In the genomic region with DNA sequence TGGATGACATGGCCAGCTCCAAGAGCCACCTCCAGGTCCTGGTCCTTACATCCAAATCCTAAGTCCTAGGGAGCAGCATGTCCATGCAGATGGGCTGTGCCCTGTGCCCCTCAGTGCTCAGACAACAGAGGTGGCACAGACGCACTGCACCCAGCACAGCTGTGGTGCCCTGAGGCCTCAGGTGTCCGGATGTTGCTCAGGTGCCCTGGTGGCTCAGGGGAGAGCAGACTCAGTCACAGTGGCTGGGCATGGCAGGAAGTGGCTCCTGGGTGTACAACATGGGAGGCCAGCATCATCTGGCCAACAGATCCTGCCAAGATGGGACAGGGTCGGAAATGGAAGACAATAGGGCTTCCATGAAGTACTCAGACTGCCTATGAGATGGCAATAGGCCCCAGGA, we compare ENCODE assay signal across 18 cellular contexts. TPM values are rescaled to one million over a fixed set of nuclear protein-coding genes. Genes with fewer than 3 reads are reported as not detected.
"Had no signal": no experiment of that assay in that cellular context is flagged by ENCODE, and none has a peak within 500 bp of the region (broad histone marks: within the 10 kb centered on the region; RNA-seq: fewer than 3 reads in every experiment).

No MANE protein-coding gene starts in this region.

- ATAC-seq: activated CD8-positive, alpha-beta T cell treated with anti-CD3 and anti-CD28 coated beads for 36 hours; activated T-helper 17 cell treated with anti-CD3 and anti-CD28 coated beads, Interleukin-2, amount 50 U/mL, for 72 hours; left cardiac atrium had no signal

- H3K4me1 ChIP-seq: uterus had no signal

- H3K27me3 ChIP-seq: pancreas, uterus had no signal

- H3K4me3 ChIP-seq: pancreas, tibial artery, uterus had no signal

- DNase-seq: activated CD4-positive, alpha-beta T cell treated with anti-CD3 and anti-CD28 coated beads, Interleukin-2, amount 10 ng/mL, durations not matched to agents 24 days and 14 days; activated CD8-positive, alpha-beta T cell treated with anti-CD3 and anti-CD28 coated beads for 36 hours; activated naive CD4-positive, alpha-beta T cell; activated naive CD8-positive, alpha-beta T cell treated with anti-CD3 and anti-CD28 coated beads for 36 hours; activated T-cell treated with anti-CD3 and anti-CD28 coated beads, Interleukin-2, amount 50 U/mL, for 1 hour; amniotic stem cell; effector CD8-positive, alpha-beta T cell; left cardiac atrium; mammary epithelial cell; stimulated activated naive CD4-positive, alpha-beta T cell; substantia nigra; T-helper 1 cell; T-helper 9 cell; tibial artery; uterus had no signal

- H3K36me3 ChIP-seq: pancreas, tibial artery, uterus had no signal

- H3K27ac ChIP-seq: tibial artery, uterus had no signal

- H3K9me3 ChIP-seq: pancreas, tibial artery, uterus had no signal

RNA-seq across cellular contexts. Expression of gene FBXO15, which starts 50.8 kb away (rescaled TPM):
- total RNA-seq: pulmonary artery endothelial cell had no signal
